23 cellular contexts compared by ENCODE assay signal in the genomic region with DNA sequence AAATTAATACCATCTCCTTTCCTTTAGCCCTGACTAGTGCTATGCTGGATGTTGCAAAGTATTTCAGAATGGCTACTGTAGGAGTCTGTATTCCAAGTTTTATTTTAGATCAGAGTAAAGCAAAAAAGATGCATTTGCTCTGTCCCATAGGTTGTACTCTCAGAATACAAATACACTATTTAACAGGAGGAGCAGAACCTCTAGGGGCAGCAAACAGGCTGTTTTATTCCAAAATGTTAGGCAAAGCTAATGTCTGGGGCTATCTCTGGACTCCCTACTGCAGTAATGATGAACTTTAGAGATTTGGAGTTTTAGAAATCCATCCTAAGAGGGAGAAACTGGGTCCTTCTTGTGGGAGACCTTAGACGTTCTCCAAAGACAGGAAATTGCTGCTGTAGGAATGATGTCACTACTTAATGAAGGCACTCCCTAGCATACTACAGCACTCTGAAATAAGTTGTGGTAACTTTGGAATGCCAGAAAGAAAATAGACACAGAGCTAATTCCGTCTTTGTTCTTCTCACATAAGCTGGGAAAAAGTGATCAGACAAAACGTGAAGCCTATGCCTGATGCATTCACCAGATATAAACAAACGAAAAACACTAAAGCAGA.
A peak's percentile ranks its signal among the peaks of the same experiment; 100 is the strongest.
DNase-seq lines count a peak whose midpoint lies in the region; ATAC-seq and TF ChIP-seq lines count a peak whose summit lies in the region.
"Had no signal": no experiment of that assay in that cellular context is flagged by ENCODE, and none has a peak within 500 bp of the region (broad histone marks: within the 10 kb centered on the region; RNA-seq: fewer than 3 reads in every experiment).

No MANE protein-coding gene starts in this region.

- no peak overlapping the region for H3K4me2 ChIP-seq in SK-N-SH

- no peaks in the 10 kb centered on the region for H3K27me3 Mint-ChIP-seq in WTC11 (ENCODE audit: low read depth)
- H3K27me3 Mint-ChIP-seq: activated CD4-positive, alpha-beta memory T cell treated with anti-CD3 and anti-CD28 coated beads, Interleukin-2, amount 10 ng/mL, durations not matched to agents 7 days and 5 days; activated naive CD8-positive, alpha-beta T cell; CD4-positive, alpha-beta T cell had no signal

- H3K4me1 Mint-ChIP-seq in WTC11 = no peaks in the 10 kb centered on the region
- H3K4me1 Mint-ChIP-seq: activated CD4-positive, alpha-beta memory T cell treated with anti-CD3 and anti-CD28 coated beads, Interleukin-2, amount 10 ng/mL, durations not matched to agents 7 days and 5 days had no signal

- 24% methylated on average over 4 of the region's 4 CpGs for WGBS in SK-N-SH (ENCODE audit: low lambda C conversion rate)
- 56 to 59% methylated on average over 3 to 4 of the region's 4 CpGs for WGBS in transverse colon (ENCODE audit: low coverage in 1 of 2), 2 donors

- H3K27ac Mint-ChIP-seq in WTC11 = no peak overlapping the region
- H3K27ac Mint-ChIP-seq: activated CD4-positive, alpha-beta memory T cell treated with anti-CD3 and anti-CD28 coated beads, Interleukin-2, amount 10 ng/mL, durations not matched to agents 7 days and 5 days; activated naive CD8-positive, alpha-beta T cell; CD4-positive, alpha-beta T cell had no signal

- intact Hi-C loops in transverse colon (cut with DNase I; ENCODE audit: low total_unique reads) = no loop called here

- no peak overlapping the region for H3K4me3 Mint-ChIP-seq in WTC11
- H3K4me3 Mint-ChIP-seq: activated CD4-positive, alpha-beta memory T cell treated with anti-CD3 and anti-CD28 coated beads, Interleukin-2, amount 10 ng/mL, durations not matched to agents 7 days and 5 days; activated naive CD8-positive, alpha-beta T cell; activated T-cell treated with anti-CD3 and anti-CD28 coated beads, Interleukin-2, amount 50 U/mL, for 4 hours; CD4-positive, alpha-beta T cell had no signal

- no peak for TF ChIP-seq RAD21 in SK-N-SH (IDR thresholded peaks at IDR 0.05; ENCODE audit: low read length)

- H2AFZ ChIP-seq in SK-N-SH (ENCODE audit: low read depth) = 0 out of 2 replicates have a peak overlapping the region, but pooled peaks have one; percentile 51

- H3K27ac ChIP-seq in SK-N-SH (ENCODE audit: low read depth in 2 of 2, low read length in 1 of 2) (no peak overlapping the region), transverse colon (no peak overlapping the region)
- H3K27ac ChIP-seq: dorsolateral prefrontal cortex, heart right ventricle, pancreas, skin epidermis, thoracic aorta had no signal

- H3K36me3 Mint-ChIP-seq in WTC11 = no peaks in the 10 kb centered on the region
- H3K36me3 Mint-ChIP-seq: activated naive CD8-positive, alpha-beta T cell had no signal

- H3K9ac ChIP-seq in SK-N-SH = no peak overlapping the region

- H3K36me3 ChIP-seq in SK-N-SH (replicated peaks in 1 of 2; ENCODE audit: control insufficient read depth in 1 of 2, insufficient read depth in 2 of 2, low read length in 1 of 2) (no peaks in the 10 kb centered on the region), transverse colon (no peaks in the 10 kb centered on the region)
- H3K36me3 ChIP-seq: heart right ventricle, pancreas, thoracic aorta had no signal

- H3K4me3 ChIP-seq in SK-N-SH (ENCODE audit: low read depth in 2 of 2, low read length in 1 of 2) (no peak overlapping the region), transverse colon (no peak overlapping the region)
- H3K4me3 ChIP-seq: dorsolateral prefrontal cortex, heart right ventricle, mucosa of descending colon, pancreas, skin epidermis, thoracic aorta had no signal

- H3K9me2 ChIP-seq in SK-N-SH = no peaks in the 10 kb centered on the region

- TF ChIP-seq POLR2A in transverse colon (IDR thresholded peaks at IDR 0.05) = no peak

- H3K4me1 ChIP-seq in SK-N-SH (ENCODE audit: control insufficient read depth in 1 of 2, insufficient read depth in 2 of 2, low read depth in 1 of 2, low read length in 1 of 2) (no peaks in the 10 kb centered on the region), transverse colon (no peaks in the 10 kb centered on the region)
- H3K4me1 ChIP-seq: heart right ventricle, pancreas had no signal

- H3F3A ChIP-seq in SK-N-SH (replicated peaks; ENCODE audit: insufficient read depth) = no peaks in the 10 kb centered on the region

- no peak for ATAC-seq in SK-N-SH treated with all-trans-retinoic acid at 6 μM for 48 hours
- ATAC-seq in WTC11 = peak; percentile 50
- ATAC-seq: activated T-cell treated with anti-CD3 and anti-CD28 coated beads, Interleukin-2, amount 50 U/mL, for 4 hours; esophagus mucosa; heart right ventricle; mucosa of descending colon; pancreas had no signal

- TF ChIP-seq EP300 in SK-N-SH (IDR thresholded peaks at IDR 0.05; ENCODE audit: borderline replicate concordance in 1 of 2, low read depth in 1 of 2, low read length in 1 of 2) (no peak), transverse colon (IDR thresholded peaks at IDR 0.05; ENCODE audit: low read depth) (no peak)

- H3K27me3 ChIP-seq in SK-N-SH (ENCODE audit: insufficient read depth) (no peaks in the 10 kb centered on the region), transverse colon (no peaks in the 10 kb centered on the region)
- H3K27me3 ChIP-seq: dorsolateral prefrontal cortex, heart right ventricle had no signal

- H3K9me3 ChIP-seq in SK-N-SH = no peaks in the 10 kb centered on the region
- no peaks in the 10 kb centered on the region for H3K9me3 ChIP-seq in transverse colon
- H3K9me3 ChIP-seq: mucosa of descending colon, pancreas, thoracic aorta had no signal

- in situ Hi-C loops in ACHN (cut with HindIII; ENCODE audit: low pct_ligation_motif_present, low pct_unique_long_range_greater_than_20kb, low sequenced_read_pairs) = no loop called here
- in situ Hi-C loops in transverse colon (cut with MboI; ENCODE audit: low pct_ligation_motif_present in 1 of 4, low pct_unique_long_range_greater_than_20kb in 1 of 4, low sequenced_read_pairs in 3 of 4) = loop anchor here in 2 of 4 donors (25.0 kb wide), 1 partner anchor 1152 kb away; no protein-coding TSS in a partner anchor

- DNase-seq in SK-N-SH = no peak
- DNase-seq in WTC11 (ENCODE audit: low spot score) = no peak
- peak; percentile 9 for DNase-seq in kidney tubule cell (ENCODE audit: low spot score)
- no peak for DNase-seq in ACHN
- DNase-seq in NOMO-1 treated with dmso at 0.1 percent for 144 hours (lab: John Stamatoyannopoulos, UW; ENCODE audit: unreplicated experiment) = no peak
- no peak for DNase-seq in transverse colon
- no peak for DNase-seq in activated CD4-positive, alpha-beta T cell treated with anti-CD3 and anti-CD28 coated beads, Interleukin-2, amount 50 U/mL, for 4 hours
- DNase-seq: activated CD4-positive, alpha-beta memory T cell treated with anti-CD3 and anti-CD28 coated beads, Interleukin-2, amount 10 ng/mL, durations not matched to agents 7 days and 5 days; activated T-cell treated with anti-CD3 and anti-CD28 coated beads, Interleukin-2, amount 50 U/mL, for 4 hours; CD4-positive, alpha-beta T cell; dorsolateral prefrontal cortex; heart right ventricle; kidney; mucosa of descending colon; NCI-H146; NCI-H446; pancreas; stimulated activated CD4-positive, alpha-beta T cell treated with anti-CD3 and anti-CD28 coated beads, Interleukin-4, amount 100 ng/mL, for 4 hours had no signal

- H3K9me3 Mint-ChIP-seq in WTC11 = no peaks in the 10 kb centered on the region
- H3K9me3 Mint-ChIP-seq: activated CD4-positive, alpha-beta memory T cell treated with anti-CD3 and anti-CD28 coated beads, Interleukin-2, amount 10 ng/mL, durations not matched to agents 7 days and 5 days; activated T-cell treated with anti-CD3 and anti-CD28 coated beads, Interleukin-2, amount 50 U/mL, for 4 hours had no signal

- CTCF ChIA-PET in SK-N-SH (lab: Yijun Ruan, JAX) (no interaction called here), WTC11 (lab: Charles Lee) (interaction anchor here (0.9 to 1.1 kb wide), 2 partner anchors 13 to 120 kb away, joined by 3 to 4 read pairs; no protein-coding TSS in a partner anchor)

- POLR2A ChIA-PET in SK-N-SH (lab: Yijun Ruan, JAX) = no interaction called here
- POLR2A ChIA-PET in WTC11 (lab: Charles Lee) = no interaction called here

- H3K79me2 ChIP-seq in SK-N-SH (ENCODE audit: insufficient read depth) = no peaks in the 10 kb centered on the region

- no peak for TF ChIP-seq CTCF in SK-N-SH (IDR thresholded peaks at IDR 0.05)
- no peak for TF ChIP-seq CTCF in WTC11 (IDR thresholded peaks at IDR 0.05)
- TF ChIP-seq CTCF in transverse colon (IDR thresholded peaks at IDR 0.05) = no peak

- no peaks in the 10 kb centered on the region for H4K20me1 ChIP-seq in SK-N-SH (ENCODE audit: insufficient read depth)

TF ChIP-seq in SK-N-SH, 30 proteins besides CTCF, POLR2A, EP300 and RAD21:
- no peak for TF ChIP-seq RXRA (IDR thresholded peaks at IDR 0.05; ENCODE audit: borderline replicate concordance, low read depth)
- no peak for TF ChIP-seq RFX5 (IDR thresholded peaks at IDR 0.05; ENCODE audit: low read length)

TF ChIP-seq in SK-N-SH treated with all-trans-retinoic acid at 6 μM for 48 hours, 23 proteins besides CTCF, POLR2A, EP300 and RAD21:
- TF ChIP-seq CSDC2 (CRISPR knock-in tag; IDR thresholded peaks at IDR 0.05) (no peak), ARNTL (CRISPR knock-in tag; IDR thresholded peaks at IDR 0.05; ENCODE audit: borderline replicate concordance, low read depth) (no peak), ZNF70 (CRISPR knock-in tag; IDR thresholded peaks at IDR 0.05) (no peak)
TF ChIP-seq in SK-N-SH treated with all-trans-retinoic acid at 6 μM for 48 hours: peak in this region for 0.

TF ChIP-seq in WTC11, 78 proteins besides CTCF, POLR2A, EP300 and RAD21 (continues in another document):
- no peak for TF ChIP-seq CREM (CRISPR knock-in tag; IDR thresholded peaks at IDR 0.05)
- no peak for TF ChIP-seq TP53 (CRISPR knock-in tag; IDR thresholded peaks at IDR 0.05)
- TF ChIP-seq, protein P1, sequence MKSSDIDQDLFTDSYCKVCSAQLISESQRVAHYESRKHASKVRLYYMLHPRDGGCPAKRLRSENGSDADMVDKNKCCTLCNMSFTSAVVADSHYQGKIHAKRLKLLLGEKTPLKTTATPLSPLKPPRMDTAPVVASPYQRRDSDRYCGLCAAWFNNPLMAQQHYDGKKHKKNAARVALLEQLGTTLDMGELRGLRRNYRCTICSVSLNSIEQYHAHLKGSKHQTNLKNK (CRISPR knock-in tag; IDR thresholded peaks at IDR 0.05) = no peak
- TF ChIP-seq, protein P2, sequence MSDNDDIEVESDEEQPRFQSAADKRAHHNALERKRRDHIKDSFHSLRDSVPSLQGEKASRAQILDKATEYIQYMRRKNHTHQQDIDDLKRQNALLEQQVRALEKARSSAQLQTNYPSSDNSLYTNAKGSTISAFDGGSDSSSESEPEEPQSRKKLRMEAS (CRISPR knock-in tag; IDR thresholded peaks at IDR 0.05) = no peak
- TF ChIP-seq NR2C2 (CRISPR knock-in tag; IDR thresholded peaks at IDR 0.05) = no peak
- TF ChIP-seq NFYB (CRISPR knock-in tag; conservative IDR thresholded peaks at IDR 0.05; ENCODE audit: low read depth) = no peak
- TF ChIP-seq ZNF396 (CRISPR knock-in tag; IDR thresholded peaks at IDR 0.05; ENCODE audit: borderline replicate concordance) = no peak
- no peak for TF ChIP-seq EMX1 (CRISPR knock-in tag; IDR thresholded peaks at IDR 0.05)
- no peak for TF ChIP-seq NR1H2 (CRISPR knock-in tag; IDR thresholded peaks at IDR 0.05)
- TF ChIP-seq ZNF263 (CRISPR knock-in tag; IDR thresholded peaks at IDR 0.05; ENCODE audit: low read depth) = no peak
